1 cellular context compared by ENCODE assay signal in genomic region chr6:35727935-35728662, GRCh38.
A peak's percentile ranks its signal among the peaks of the same experiment; 100 is the strongest.
TF ChIP-seq lines count a peak whose summit lies in the region.

No MANE protein-coding gene starts in this region.

TF ChIP-seq in K562, 482 proteins besides CTCF, POLR2A, EP300 and RAD21 (continued from another document and continues in another):
- TF ChIP-seq ARID4B (CRISPR knock-in tag; IDR thresholded peaks at IDR 0.05): peak; percentile 91
- no peak for TF ChIP-seq PATZ1 (CRISPR knock-in tag; IDR thresholded peaks at IDR 0.05; ENCODE audit: borderline replicate concordance)
- TF ChIP-seq HNRNPK (IDR thresholded peaks at IDR 0.05; ENCODE audit: low read depth, low read length, poor library complexity, severe bottlenecking): no peak
- no peak for TF ChIP-seq SETDB1 (IDR thresholded peaks at IDR 0.05; ENCODE audit: low read length)
- no peak for TF ChIP-seq ZNF3 (CRISPR knock-in tag; IDR thresholded peaks at IDR 0.05)
- peak; percentile 85 for TF ChIP-seq ZBTB7A (IDR thresholded peaks at IDR 0.05; ENCODE audit: borderline replicate concordance, control insufficient read depth, low read depth, low read length)
- TF ChIP-seq ARID3A (IDR thresholded peaks at IDR 0.05; ENCODE audit: borderline replicate concordance, low read depth, low read length): no peak
- TF ChIP-seq ZNF696 (CRISPR knock-in tag; conservative IDR thresholded peaks at IDR 0.05): no peak
- no peak for TF ChIP-seq HOMEZ (CRISPR knock-in tag; IDR thresholded peaks at IDR 0.05)
- 0 out of 4 replicates have a peak, but pooled peaks of 1 of the 2 experiments have one; percentile 37 for TF ChIP-seq MLX (CRISPR knock-in tag; conservative IDR thresholded peaks at IDR 0.05)
- peak; percentile 94 for TF ChIP-seq CREB3 (tag; conservative IDR thresholded peaks at IDR 0.05; ENCODE audit: low read depth)
- TF ChIP-seq CHD2 (IDR thresholded peaks at IDR 0.05; ENCODE audit: low read depth, low read length): peak; percentile 89
- no peak for TF ChIP-seq TAL1 (IDR thresholded peaks at IDR 0.05)
- TF ChIP-seq HINFP (tag; conservative IDR thresholded peaks at IDR 0.05; ENCODE audit: low read depth): no peak
- TF ChIP-seq IRF2 (CRISPR knock-in tag; IDR thresholded peaks at IDR 0.05): no peak
- TF ChIP-seq GTF3C2 (IDR thresholded peaks at IDR 0.05; ENCODE audit: borderline replicate concordance, extremely low read depth, insufficient read length): no peak
- TF ChIP-seq U2AF2 (optimal IDR thresholded peaks at IDR 0.05; ENCODE audit: low read depth, low read length): no peak
- TF ChIP-seq RAD51 (IDR thresholded peaks at IDR 0.05; ENCODE audit: borderline replicate concordance, low read depth): peak; percentile 54; the same call in 1 of the 2 replicates
- no peak for TF ChIP-seq ZNF785 (CRISPR knock-in tag; IDR thresholded peaks at IDR 0.05)
- TF ChIP-seq ZNF263 (CRISPR knock-in tag; IDR thresholded peaks at IDR 0.05; ENCODE audit: borderline replicate concordance): peak; percentile 64; the same call in 1 of the 2 replicates
- TF ChIP-seq XRCC5 (IDR thresholded peaks at IDR 0.05; ENCODE audit: low read depth, low read length): 0 out of 2 replicates have a peak, but pooled peaks have one; percentile 27
- peak; percentile 88; the same call in 1 of the 2 replicates for TF ChIP-seq LARP7 (IDR thresholded peaks at IDR 0.05)
- TF ChIP-seq CBX3 (IDR thresholded peaks at IDR 0.05; ENCODE audit: borderline replicate concordance in 1 of 2, low read length in 2 of 2): peak in 1 of 2 experiments; percentile 75; a peak in 2 of 3 replicates
- TF ChIP-seq E2F1 (CRISPR knock-in tag; IDR thresholded peaks at IDR 0.05): peak; percentile 59; the same call in 1 of the 2 replicates
- TF ChIP-seq CSDE1 (IDR thresholded peaks at IDR 0.05): no peak
- TF ChIP-seq CEBPG (CRISPR knock-in tag; IDR thresholded peaks at IDR 0.05): peak; percentile 56; the same call in 1 of the 2 replicates
- TF ChIP-seq CEBPG (tag; conservative IDR thresholded peaks at IDR 0.05 in 1 of 2, IDR thresholded peaks at IDR 0.05 in 1 of 2): no peak
- TF ChIP-seq BACH1 (tag; IDR thresholded peaks at IDR 0.05): peak; percentile 100
- no peak for TF ChIP-seq ATF1 (CRISPR knock-in tag; IDR thresholded peaks at IDR 0.05)
- TF ChIP-seq ATF1 (tag; IDR thresholded peaks at IDR 0.05): peak; percentile 68
- TF ChIP-seq ZNF507 (tag; conservative IDR thresholded peaks at IDR 0.05): no peak
- no peak for TF ChIP-seq PTRF (tag; IDR thresholded peaks at IDR 0.05)
- no peak for TF ChIP-seq STAG1 (CRISPR knock-in tag; IDR thresholded peaks at IDR 0.05; ENCODE audit: borderline replicate concordance)
- TF ChIP-seq ZC3H4 (CRISPR knock-in tag; IDR thresholded peaks at IDR 0.05; ENCODE audit: borderline replicate concordance): no peak
- TF ChIP-seq BRF2 (IDR thresholded peaks at IDR 0.05; ENCODE audit: borderline replicate concordance, insufficient read depth, insufficient read length): no peak
- TF ChIP-seq USF1 (CRISPR knock-in tag; IDR thresholded peaks at IDR 0.05): peak; percentile 85
- peak; percentile 62 for TF ChIP-seq U2AF1 (optimal IDR thresholded peaks at IDR 0.05; ENCODE audit: low read depth, low read length)
- no peak for TF ChIP-seq STAT5B (CRISPR knock-in tag; IDR thresholded peaks at IDR 0.05)
- TF ChIP-seq ETV1 (tag; conservative IDR thresholded peaks at IDR 0.05; ENCODE audit: low read depth): no peak
- no peak for TF ChIP-seq ZNF253 (CRISPR knock-in tag; conservative IDR thresholded peaks at IDR 0.05)
- TF ChIP-seq SP1 (CRISPR knock-in tag; IDR thresholded peaks at IDR 0.05): no peak
